ENCODE assay signal across 1 cellular context in the genomic region with DNA sequence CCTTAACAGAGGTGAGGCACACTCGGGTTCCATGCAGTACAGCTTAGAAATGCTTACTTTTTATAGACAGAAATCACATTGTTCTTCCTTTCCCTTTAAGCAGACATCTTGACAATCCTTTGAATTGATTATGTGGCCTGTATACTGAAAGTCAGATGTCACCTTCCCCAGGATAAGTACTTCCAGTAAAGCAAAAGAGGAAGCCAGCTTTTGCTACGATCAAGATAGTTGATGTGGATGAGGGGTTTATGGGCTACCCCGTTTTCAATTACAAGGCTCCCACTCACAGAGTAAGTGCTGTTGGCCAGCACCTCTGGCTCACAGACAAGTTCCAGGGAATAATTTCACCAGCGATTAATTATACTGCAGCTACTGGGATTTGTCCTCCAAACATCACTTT.
TF ChIP-seq lines count a peak whose summit lies in the region.

No MANE protein-coding gene starts in this region.

TF ChIP-seq in GM23338, 12 proteins besides CTCF, POLR2A, EP300 and RAD21:
- TF ChIP-seq, protein P1, sequence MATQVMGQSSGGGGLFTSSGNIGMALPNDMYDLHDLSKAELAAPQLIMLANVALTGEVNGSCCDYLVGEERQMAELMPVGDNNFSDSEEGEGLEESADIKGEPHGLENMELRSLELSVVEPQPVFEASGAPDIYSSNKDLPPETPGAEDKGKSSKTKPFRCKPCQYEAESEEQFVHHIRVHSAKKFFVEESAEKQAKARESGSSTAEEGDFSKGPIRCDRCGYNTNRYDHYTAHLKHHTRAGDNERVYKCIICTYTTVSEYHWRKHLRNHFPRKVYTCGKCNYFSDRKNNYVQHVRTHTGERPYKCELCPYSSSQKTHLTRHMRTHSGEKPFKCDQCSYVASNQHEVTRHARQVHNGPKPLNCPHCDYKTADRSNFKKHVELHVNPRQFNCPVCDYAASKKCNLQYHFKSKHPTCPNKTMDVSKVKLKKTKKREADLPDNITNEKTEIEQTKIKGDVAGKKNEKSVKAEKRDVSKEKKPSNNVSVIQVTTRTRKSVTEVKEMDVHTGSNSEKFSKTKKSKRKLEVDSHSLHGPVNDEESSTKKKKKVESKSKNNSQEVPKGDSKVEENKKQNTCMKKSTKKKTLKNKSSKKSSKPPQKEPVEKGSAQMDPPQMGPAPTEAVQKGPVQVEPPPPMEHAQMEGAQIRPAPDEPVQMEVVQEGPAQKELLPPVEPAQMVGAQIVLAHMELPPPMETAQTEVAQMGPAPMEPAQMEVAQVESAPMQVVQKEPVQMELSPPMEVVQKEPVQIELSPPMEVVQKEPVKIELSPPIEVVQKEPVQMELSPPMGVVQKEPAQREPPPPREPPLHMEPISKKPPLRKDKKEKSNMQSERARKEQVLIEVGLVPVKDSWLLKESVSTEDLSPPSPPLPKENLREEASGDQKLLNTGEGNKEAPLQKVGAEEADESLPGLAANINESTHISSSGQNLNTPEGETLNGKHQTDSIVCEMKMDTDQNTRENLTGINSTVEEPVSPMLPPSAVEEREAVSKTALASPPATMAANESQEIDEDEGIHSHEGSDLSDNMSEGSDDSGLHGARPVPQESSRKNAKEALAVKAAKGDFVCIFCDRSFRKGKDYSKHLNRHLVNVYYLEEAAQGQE (IDR thresholded peaks at IDR 0.05; ENCODE audit: unreplicated experiment), result no peak
- no peak for TF ChIP-seq NANOG (IDR thresholded peaks at IDR 0.05; ENCODE audit: borderline replicate concordance)
- no peak for TF ChIP-seq POLR2AphosphoS5 (IDR thresholded peaks at IDR 0.05; ENCODE audit: low read depth)
- TF ChIP-seq EZH2phosphoT487 (IDR thresholded peaks at IDR 0.05; ENCODE audit: unreplicated experiment), result no peak
- TF ChIP-seq STAT1 (IDR thresholded peaks at IDR 0.05; ENCODE audit: unreplicated experiment), result no peak
- TF ChIP-seq JUNB (IDR thresholded peaks at IDR 0.05; ENCODE audit: unreplicated experiment), result no peak
- TF ChIP-seq ZNF331 (CRISPR knock-in tag; IDR thresholded peaks at IDR 0.05; ENCODE audit: low read depth), result no peak
- no peak for TF ChIP-seq EZH2 (IDR thresholded peaks at IDR 0.05; ENCODE audit: low read depth, unreplicated experiment)
- TF ChIP-seq, protein P2, sequence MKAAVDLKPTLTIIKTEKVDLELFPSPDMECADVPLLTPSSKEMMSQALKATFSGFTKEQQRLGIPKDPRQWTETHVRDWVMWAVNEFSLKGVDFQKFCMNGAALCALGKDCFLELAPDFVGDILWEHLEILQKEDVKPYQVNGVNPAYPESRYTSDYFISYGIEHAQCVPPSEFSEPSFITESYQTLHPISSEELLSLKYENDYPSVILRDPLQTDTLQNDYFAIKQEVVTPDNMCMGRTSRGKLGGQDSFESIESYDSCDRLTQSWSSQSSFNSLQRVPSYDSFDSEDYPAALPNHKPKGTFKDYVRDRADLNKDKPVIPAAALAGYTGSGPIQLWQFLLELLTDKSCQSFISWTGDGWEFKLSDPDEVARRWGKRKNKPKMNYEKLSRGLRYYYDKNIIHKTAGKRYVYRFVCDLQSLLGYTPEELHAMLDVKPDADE (IDR thresholded peaks at IDR 0.05), result no peak
